Comparison of ENCODE assay signal across 8 cellular contexts in the genomic region with DNA sequence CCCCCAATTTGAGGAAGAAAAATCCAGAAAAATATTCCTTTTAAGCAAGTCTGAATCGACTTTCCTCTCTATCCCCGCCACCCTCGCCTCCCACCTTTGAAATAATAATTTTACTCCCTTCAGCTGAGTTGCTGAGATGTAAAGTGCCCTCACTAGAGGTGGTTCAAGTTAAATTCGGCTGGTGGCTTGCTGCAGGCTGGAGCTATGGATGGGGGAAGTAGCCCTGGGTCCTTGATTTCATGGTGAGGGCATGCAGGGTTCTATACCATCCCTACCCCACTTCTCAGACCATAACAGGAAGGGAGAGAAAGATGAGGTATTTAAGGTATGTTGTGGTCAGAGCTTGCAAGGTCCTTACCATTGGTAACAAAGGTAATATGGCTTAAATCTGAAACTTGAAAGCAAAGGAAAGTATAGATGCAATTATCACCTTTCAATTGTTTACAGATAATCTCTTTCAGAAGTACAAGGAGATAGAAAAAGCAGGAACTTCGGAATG.
DNase-seq lines count a peak whose midpoint lies in the region; ATAC-seq and TF ChIP-seq lines count a peak whose summit lies in the region.

No MANE protein-coding gene starts in this region.

- peaks cover 27% of the 10 kb centered on the region for H3K36me3 Mint-ChIP-seq in CD4-positive, alpha-beta T cell (ENCODE audit: low read depth)

- no peaks in the 10 kb centered on the region for H3K9me3 Mint-ChIP-seq in CD4-positive, alpha-beta T cell

- peaks cover 69% of the 10 kb centered on the region for H3K4me1 Mint-ChIP-seq in CD4-positive, alpha-beta T cell (ENCODE audit: low read depth)

- CTCF ChIA-PET in CD4-positive, alpha-beta T cell (lab: Charles Lee) = interaction anchor here (0.8 to 2.7 kb wide), 10 partner anchors 9 to 161 kb away, joined by 3 to 11 read pairs (median 5); no protein-coding TSS in a partner anchor

- TF ChIP-seq CTCF in CD4-positive, alpha-beta T cell (IDR thresholded peaks at IDR 0.05) = no peak
- TF ChIP-seq CTCF in adrenal gland (IDR thresholded peaks at IDR 0.05) = no peak
- TF ChIP-seq CTCF in GM10266 (IDR thresholded peaks at IDR 0.05; ENCODE audit: control insufficient read depth, insufficient read depth, low read depth, missing control alignments) = no peak

- peak overlapping the region in 1 of 4 donors; percentile 51 for H3K4me3 ChIP-seq in adrenal gland
- no peak overlapping the region for H3K4me3 ChIP-seq in mesodermal cell (ENCODE audit: extremely low read depth, insufficient read depth, low read length, poor library complexity, severe bottlenecking)

- H3K4me3 Mint-ChIP-seq in CD4-positive, alpha-beta T cell = peak overlapping the region; percentile 99

- no peaks in the 10 kb centered on the region for H3K27me3 ChIP-seq in CD4-positive, alpha-beta T cell (ENCODE audit: control insufficient read depth, insufficient read depth, low read length)
- H3K27me3 ChIP-seq in adrenal gland = no peaks in the 10 kb centered on the region

- no peaks in the 10 kb centered on the region for H3K27me3 Mint-ChIP-seq in CD4-positive, alpha-beta T cell

- ATAC-seq in CD4-positive, alpha-beta T cell (ENCODE audit: poor library complexity) = no peak
- ATAC-seq in HG03432 (IDR thresholded peaks at IDR 0.05; ENCODE audit: unreplicated experiment) = peak; percentile 38
- no peak for ATAC-seq in HG03442 (IDR thresholded peaks at IDR 0.05; ENCODE audit: unreplicated experiment)

- H3K9me3 ChIP-seq in CD4-positive, alpha-beta T cell (ENCODE audit: control insufficient read depth, low read length) = no peaks in the 10 kb centered on the region
- no peaks in the 10 kb centered on the region for H3K9me3 ChIP-seq in adrenal gland (replicated peaks in 1 of 3)
- no peaks in the 10 kb centered on the region for H3K9me3 ChIP-seq in mesodermal cell (ENCODE audit: control insufficient read depth, low read length)

- peak overlapping the region; percentile 64 for H3K27ac ChIP-seq in CD4-positive, alpha-beta T cell (ENCODE audit: low read depth, low read length)
- peak overlapping the region in 4 of 5 donors; percentile 2 to 83 (median 64) for H3K27ac ChIP-seq in adrenal gland
- H3K27ac ChIP-seq in mesodermal cell (ENCODE audit: low read depth, low read length, severe bottlenecking) = peak overlapping the region; percentile 86

- intact Hi-C loops in CD4-positive, alpha-beta T cell (cut with DNase I, micrococcal nuclease) = loop anchor here in 1 of 2 experiments (2.0 kb wide), 1 partner anchor 39 kb away; no protein-coding TSS in a partner anchor
- intact Hi-C loops in adrenal gland (cut with DNase I) = no loop called here

- 35 to 50% (median 46%) methylated on average over 5 of the region's 5 CpGs for WGBS in adrenal gland, 4 donors
- 50 to 64% methylated on average over 1 to 3 of the region's 5 CpGs for whole genome bisulfite sequencing in mesodermal cell (ENCODE audit: insufficient coverage in 2 of 2), 2 experiments

- no peak for TF ChIP-seq POLR2A in adrenal gland (IDR thresholded peaks at IDR 0.05)

- H3K36me3 ChIP-seq in adrenal gland (replicated peaks in 1 of 2) (no peaks in the 10 kb centered on the region), mesodermal cell (ENCODE audit: control insufficient read depth, insufficient read depth, low read length) (no peaks in the 10 kb centered on the region)

- H3K4me1 ChIP-seq in adrenal gland (replicated peaks in 1 of 2) (peaks cover 5 to 42% of the 10 kb centered on the region in 2 donors), mesodermal cell (ENCODE audit: control insufficient read depth, insufficient read depth, low read length, poor library complexity, severe bottlenecking) (peaks cover 41% of the 10 kb centered on the region)

- peak overlapping the region; percentile 96 for H3K27ac Mint-ChIP-seq in CD4-positive, alpha-beta T cell

- POLR2A ChIA-PET in CD4-positive, alpha-beta T cell (lab: Charles Lee) = interaction anchor here (0.7 to 6.6 kb wide), 26 partner anchors 9 to 308 kb away, joined by 3 to 116 read pairs (median 5); no protein-coding TSS in a partner anchor

- no peak for DNase-seq in CD4-positive, alpha-beta T cell
- DNase-seq in adrenal gland (no peak), SHP77 (lab: John Stamatoyannopoulos, UW) (no peak), NCI-H345 treated with DMSO at 0.1 percent for 48 hours (lab: John Stamatoyannopoulos, UW; ENCODE audit: unreplicated experiment) (no peak), GM10266 (ENCODE audit: extremely low spot score) (no peak)
